Comparison of ENCODE assay signal across 1 cellular context in genomic region chr3:23079976-23080375, GRCh38.
TF ChIP-seq lines count a peak whose summit lies in the region.

No MANE protein-coding gene starts in this region.

TF ChIP-seq in HepG2, 621 proteins besides CTCF, POLR2A, EP300 and RAD21 (continued from another document):
- TF ChIP-seq, protein P1, sequence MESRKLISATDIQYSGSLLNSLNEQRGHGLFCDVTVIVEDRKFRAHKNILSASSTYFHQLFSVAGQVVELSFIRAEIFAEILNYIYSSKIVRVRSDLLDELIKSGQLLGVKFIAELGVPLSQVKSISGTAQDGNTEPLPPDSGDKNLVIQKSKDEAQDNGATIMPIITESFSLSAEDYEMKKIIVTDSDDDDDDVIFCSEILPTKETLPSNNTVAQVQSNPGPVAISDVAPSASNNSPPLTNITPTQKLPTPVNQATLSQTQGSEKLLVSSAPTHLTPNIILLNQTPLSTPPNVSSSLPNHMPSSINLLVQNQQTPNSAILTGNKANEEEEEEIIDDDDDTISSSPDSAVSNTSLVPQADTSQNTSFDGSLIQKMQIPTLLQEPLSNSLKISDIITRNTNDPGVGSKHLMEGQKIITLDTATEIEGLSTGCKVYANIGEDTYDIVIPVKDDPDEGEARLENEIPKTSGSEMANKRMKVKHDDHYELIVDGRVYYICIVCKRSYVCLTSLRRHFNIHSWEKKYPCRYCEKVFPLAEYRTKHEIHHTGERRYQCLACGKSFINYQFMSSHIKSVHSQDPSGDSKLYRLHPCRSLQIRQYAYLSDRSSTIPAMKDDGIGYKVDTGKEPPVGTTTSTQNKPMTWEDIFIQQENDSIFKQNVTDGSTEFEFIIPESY (CRISPR knock-in tag; IDR thresholded peaks at IDR 0.05) = no peak
- TF ChIP-seq TSC22D2 (CRISPR knock-in tag; IDR thresholded peaks at IDR 0.05; ENCODE audit: borderline replicate concordance) = no peak
- no peak for TF ChIP-seq MXD4 (CRISPR knock-in tag; IDR thresholded peaks at IDR 0.05)
- TF ChIP-seq CAMTA2 (CRISPR knock-in tag; IDR thresholded peaks at IDR 0.05; ENCODE audit: borderline replicate concordance) = no peak
- TF ChIP-seq ZNF10 (CRISPR knock-in tag; IDR thresholded peaks at IDR 0.05; ENCODE audit: borderline replicate concordance, low read depth) = no peak
- no peak for TF ChIP-seq HOXA7 (CRISPR knock-in tag; IDR thresholded peaks at IDR 0.05)
- no peak for TF ChIP-seq SMAD1 (CRISPR knock-in tag; IDR thresholded peaks at IDR 0.05; ENCODE audit: borderline replicate concordance, low read depth)
